35 cellular contexts compared by ENCODE assay signal in genomic region chr6:1281746-1282145, GRCh38. TPM values are rescaled to one million over a fixed set of nuclear protein-coding genes. Genes with fewer than 3 reads are reported as not detected.
"Had no signal": no experiment of that assay in that cellular context is flagged by ENCODE, and none has a peak within 500 bp of the region (broad histone marks: within the 10 kb centered on the region; RNA-seq: fewer than 3 reads in every experiment).

No MANE protein-coding gene starts in this region.

- H3K36me3 Mint-ChIP-seq: activated CD4-positive, alpha-beta memory T cell treated with anti-CD3 and anti-CD28 coated beads for 36 hours; activated naive CD4-positive, alpha-beta T cell treated with anti-CD3 and anti-CD28 coated beads, Interleukin-2, amount 50 U/mL, for 72 hours; activated naive CD8-positive, alpha-beta T cell treated with anti-CD3 and anti-CD28 coated beads for 36 hours had no signal

- H3K4me1 ChIP-seq: adrenal gland, breast epithelium had no signal

- H3K36me3 ChIP-seq: adrenal gland, brain microvascular endothelial cell, breast epithelium had no signal

- H3K27me3 ChIP-seq: adrenal gland, body of pancreas, brain microvascular endothelial cell had no signal

- H3K4me1 Mint-ChIP-seq: activated B cell treated with CpG ODN at 0.5 μM for 24 hours; activated CD4-positive, alpha-beta T cell treated with anti-CD3 and anti-CD28 coated beads, Interleukin-2, amount 10 ng/mL, durations not matched to agents 24 days and 14 days; activated naive CD8-positive, alpha-beta T cell treated with anti-CD3 and anti-CD28 coated beads for 36 hours; activated T-helper 17 cell treated with anti-CD3 and anti-CD28 coated beads, Interleukin-2, amount 50 U/mL, for 72 hours had no signal

- H3K4me3 ChIP-seq: adrenal gland, body of pancreas, breast epithelium had no signal

- H3K27ac ChIP-seq: adrenal gland, body of pancreas, brain microvascular endothelial cell, breast epithelium, VCaP had no signal

- DNase-seq: activated B cell treated with CpG ODN at 0.5 μM for 24 hours; activated CD4-positive, alpha-beta memory T cell treated with anti-CD3 and anti-CD28 coated beads for 36 hours; activated CD4-positive, alpha-beta T cell treated with anti-CD3 and anti-CD28 coated beads for 4 hours; activated CD4-positive, alpha-beta T cell treated with anti-CD3 and anti-CD28 coated beads, Interleukin-2, amount 10 ng/mL, durations not matched to agents 24 days and 14 days; activated CD4-positive, alpha-beta T cell treated with anti-CD3 and anti-CD28 coated beads, Interleukin-2, amount 50 U/mL, for 1 hour; activated CD4-positive, alpha-beta T cell treated with anti-CD3 and anti-CD28 coated beads, Interleukin-2, amount 50 U/mL, for 4 hours; activated CD4-positive, CD25-positive, alpha-beta regulatory T cell treated with anti-CD3 and anti-CD28 coated beads, Interleukin-2, amount 50 U/mL, for 72 hours; activated CD8-positive, alpha-beta memory T cell treated with anti-CD3 and anti-CD28 coated beads, Interleukin-2, amount 50 U/mL, for 4 hours; activated CD8-positive, alpha-beta T cell treated with anti-CD3 and anti-CD28 coated beads for 36 hours; activated effector memory CD4-positive, alpha-beta T cell treated with anti-CD3 and anti-CD28 coated beads, Interleukin-2, amount 50 U/mL, for 16 hours; activated gamma-delta T cell treated with Interleukin-2 at 50 U/mL for 16 hours; activated naive CD4-positive, alpha-beta T cell; activated naive CD4-positive, alpha-beta T cell treated with anti-CD3 and anti-CD28 coated beads for 36 hours; activated naive CD4-positive, alpha-beta T cell treated with anti-CD3 and anti-CD28 coated beads, Interleukin-2, amount 50 U/mL, for 16 hours; activated naive CD8-positive, alpha-beta T cell treated with anti-CD3 and anti-CD28 coated beads for 36 hours; activated T-cell treated with anti-CD3 and anti-CD28 coated beads for 4 hours; activated T-cell treated with anti-CD3 and anti-CD28 coated beads, Interleukin-2, amount 50 U/mL, for 1 hour; activated T-cell treated with anti-CD3 and anti-CD28 coated beads, Interleukin-2, amount 50 U/mL, for 4 hours; activated T-cell treated with anti-CD3 and anti-CD28 coated beads, Interleukin-2, amount 50 U/mL, for 72 hours; adrenal gland; amniotic stem cell; aorta; body of pancreas; brain microvascular endothelial cell; central memory CD4-positive, alpha-beta T cell; T-helper 1 cell; T-helper 9 cell had no signal

- H3K9me3 Mint-ChIP-seq: activated B cell treated with CpG ODN at 0.5 μM for 24 hours; activated CD4-positive, alpha-beta memory T cell treated with anti-CD3 and anti-CD28 coated beads for 36 hours; activated CD4-positive, alpha-beta T cell treated with anti-CD3 and anti-CD28 coated beads, Interleukin-2, amount 10 ng/mL, durations not matched to agents 24 days and 14 days; activated CD8-positive, alpha-beta T cell treated with anti-CD3 and anti-CD28 coated beads for 36 hours; activated naive CD4-positive, alpha-beta T cell treated with anti-CD3 and anti-CD28 coated beads for 36 hours; activated naive CD4-positive, alpha-beta T cell treated with anti-CD3 and anti-CD28 coated beads, Interleukin-2, amount 50 U/mL, for 72 hours; activated naive CD8-positive, alpha-beta T cell treated with anti-CD3 and anti-CD28 coated beads for 36 hours; activated T-cell treated with anti-CD3 and anti-CD28 coated beads, Interleukin-2, amount 50 U/mL, for 4 hours; activated T-cell treated with anti-CD3 and anti-CD28 coated beads, Interleukin-2, amount 50 U/mL, for 72 hours; activated T-helper 1 cell treated with anti-CD3 and anti-CD28 coated beads, Interleukin-12 subunit alpha, Interleukin-12 subunit beta, Interleukin-2, Interleukin-4 antibody, amounts not matched to agents 30 ng/mL and 10 ng/mL and 1 ng/mL, durations not matched to agents 14 hours and 24 hours and 36 hours; activated T-helper 17 cell treated with anti-CD3 and anti-CD28 coated beads, Interleukin-2, amount 50 U/mL, for 72 hours; T-helper 1 cell treated with Interleukin-12 subunit alpha and Interleukin-12 subunit beta and Interleukin-4 antibody, amounts not matched to agents 30 μg/mL and 1 μg/mL, for 36 hours; T-helper 2 cell treated with Interferon-gamma antibody and Interleukin-4, amounts not matched to agents 5 μg/mL and 100 μg/mL, for 36 hours had no signal

- H3K4me3 Mint-ChIP-seq: activated B cell treated with CpG ODN at 0.5 μM for 24 hours; activated CD4-positive, alpha-beta memory T cell treated with anti-CD3 and anti-CD28 coated beads for 36 hours; activated CD4-positive, alpha-beta T cell treated with anti-CD3 and anti-CD28 coated beads, Interleukin-2, amount 10 ng/mL, durations not matched to agents 24 days and 14 days; activated CD8-positive, alpha-beta T cell treated with anti-CD3 and anti-CD28 coated beads for 36 hours; activated naive CD4-positive, alpha-beta T cell treated with anti-CD3 and anti-CD28 coated beads for 36 hours; activated naive CD8-positive, alpha-beta T cell treated with anti-CD3 and anti-CD28 coated beads for 36 hours; activated T-cell treated with anti-CD3 and anti-CD28 coated beads, Interleukin-2, amount 50 U/mL, for 4 hours; activated T-cell treated with anti-CD3 and anti-CD28 coated beads, Interleukin-2, amount 50 U/mL, for 72 hours; activated T-helper 1 cell treated with anti-CD3 and anti-CD28 coated beads, Interleukin-12 subunit alpha, Interleukin-12 subunit beta, Interleukin-2, Interleukin-4 antibody, amounts not matched to agents 30 ng/mL and 10 ng/mL and 1 ng/mL, durations not matched to agents 14 hours and 24 hours and 36 hours; activated T-helper 17 cell treated with anti-CD3 and anti-CD28 coated beads, Interleukin-2, amount 50 U/mL, for 72 hours; T-helper 1 cell treated with Interleukin-12 subunit alpha and Interleukin-12 subunit beta and Interleukin-4 antibody, amounts not matched to agents 30 μg/mL and 1 μg/mL, for 36 hours; T-helper 2 cell treated with Interferon-gamma antibody and Interleukin-4, amounts not matched to agents 5 μg/mL and 100 μg/mL, for 36 hours had no signal

- ATAC-seq: activated CD8-positive, alpha-beta T cell treated with anti-CD3 and anti-CD28 coated beads for 36 hours; activated naive CD4-positive, alpha-beta T cell treated with anti-CD3 and anti-CD28 coated beads, Interleukin-2, amount 50 U/mL, for 72 hours; activated T-cell treated with anti-CD3 and anti-CD28 coated beads, Interleukin-2, amount 50 U/mL, for 4 hours; activated T-cell treated with anti-CD3 and anti-CD28 coated beads, Interleukin-2, amount 50 U/mL, for 72 hours; activated T-helper 17 cell treated with anti-CD3 and anti-CD28 coated beads, Interleukin-2, amount 50 U/mL, for 72 hours; body of pancreas had no signal

- H3K9me3 ChIP-seq: adrenal gland, body of pancreas, breast epithelium had no signal

- H3K27ac Mint-ChIP-seq: activated B cell treated with CpG ODN at 0.5 μM for 24 hours; activated CD4-positive, alpha-beta memory T cell treated with anti-CD3 and anti-CD28 coated beads for 36 hours; activated CD4-positive, alpha-beta T cell treated with anti-CD3 and anti-CD28 coated beads, Interleukin-2, amount 10 ng/mL, durations not matched to agents 24 days and 14 days; activated CD8-positive, alpha-beta T cell treated with anti-CD3 and anti-CD28 coated beads for 36 hours; activated naive CD4-positive, alpha-beta T cell treated with anti-CD3 and anti-CD28 coated beads for 36 hours; activated naive CD4-positive, alpha-beta T cell treated with anti-CD3 and anti-CD28 coated beads, Interleukin-2, amount 50 U/mL, for 72 hours; activated naive CD8-positive, alpha-beta T cell treated with anti-CD3 and anti-CD28 coated beads for 36 hours; activated T-cell treated with anti-CD3 and anti-CD28 coated beads, Interleukin-2, amount 50 U/mL, for 72 hours; activated T-helper 1 cell treated with anti-CD3 and anti-CD28 coated beads, Interleukin-12 subunit alpha, Interleukin-12 subunit beta, Interleukin-2, Interleukin-4 antibody, amounts not matched to agents 30 ng/mL and 10 ng/mL and 1 ng/mL, durations not matched to agents 14 hours and 24 hours and 36 hours; activated T-helper 17 cell treated with anti-CD3 and anti-CD28 coated beads, Interleukin-2, amount 50 U/mL, for 72 hours; T-helper 1 cell treated with Interleukin-12 subunit alpha and Interleukin-12 subunit beta and Interleukin-4 antibody, amounts not matched to agents 30 μg/mL and 1 μg/mL, for 36 hours; T-helper 2 cell treated with Interferon-gamma antibody and Interleukin-4, amounts not matched to agents 5 μg/mL and 100 μg/mL, for 36 hours had no signal

RNA-seq across cellular contexts. Expression of gene FOXQ1, which starts 30.2 kb away (rescaled TPM):
- total RNA-seq: activated B cell treated with CpG ODN at 0.5 μM for 24 hours; activated CD4-positive, alpha-beta memory T cell treated with anti-CD3 and anti-CD28 coated beads for 36 hours; activated CD4-positive, alpha-beta T cell treated with anti-CD3 and anti-CD28 coated beads, Interleukin-2, amount 10 ng/mL, durations not matched to agents 24 days and 14 days; activated CD8-positive, alpha-beta T cell treated with anti-CD3 and anti-CD28 coated beads for 36 hours; activated naive CD4-positive, alpha-beta T cell treated with anti-CD3 and anti-CD28 coated beads for 36 hours; activated naive CD4-positive, alpha-beta T cell treated with anti-CD3 and anti-CD28 coated beads, Interleukin-2, amount 50 U/mL, for 72 hours; activated naive CD8-positive, alpha-beta T cell treated with anti-CD3 and anti-CD28 coated beads for 36 hours; activated T-cell treated with anti-CD3 and anti-CD28 coated beads, Interleukin-2, amount 50 U/mL, for 4 hours; activated T-cell treated with anti-CD3 and anti-CD28 coated beads, Interleukin-2, amount 50 U/mL, for 72 hours; activated T-helper 1 cell treated with anti-CD3 and anti-CD28 coated beads, Interleukin-12 subunit alpha, Interleukin-12 subunit beta, Interleukin-2, Interleukin-4 antibody, amounts not matched to agents 30 ng/mL and 10 ng/mL and 1 ng/mL, durations not matched to agents 14 hours and 24 hours and 36 hours; activated T-helper 17 cell treated with anti-CD3 and anti-CD28 coated beads, Interleukin-2, amount 50 U/mL, for 72 hours; aorta; cardiac septum had no signal
